ENCODE assay signal across 10 cellular contexts in genomic region chr1:39154553-39155361, GRCh38. TPM values are rescaled to one million over a fixed set of nuclear protein-coding genes. Genes with fewer than 3 reads are reported as not detected.
DNase-seq lines count a peak whose midpoint lies in the region; ATAC-seq, FAIRE-seq and TF ChIP-seq lines count a peak whose summit lies in the region.
"Had no signal": no experiment of that assay in that cellular context is flagged by ENCODE, and none has a peak within 500 bp of the region (broad histone marks: within the 10 kb centered on the region; RNA-seq: fewer than 3 reads in every experiment).

No MANE protein-coding gene starts in this region.

- H3K9ac ChIP-seq in kidney (ENCODE audit: low read length in 2 of 2): no peak overlapping the region

- H3K27ac ChIP-seq in kidney (ENCODE audit: low read depth in 2 of 2, low read length in 2 of 2): peak overlapping the region; percentile 53 to 79
- H3K27ac ChIP-seq in transverse colon: peak overlapping the region; percentile 58 to 64 (median 62)
- no peak overlapping the region for H3K27ac ChIP-seq in CD4-positive, alpha-beta memory T cell (ENCODE audit: low read depth, low read length)

- H3K4me1 ChIP-seq in kidney (ENCODE audit: control insufficient read depth in 1 of 2, insufficient read depth in 1 of 2, low read depth in 1 of 2, low read length in 2 of 2) (peaks cover 40 to 54% of the 10 kb centered on the region in 2 donors), transverse colon (peaks cover 10 to 74% (median 35%) of the 10 kb centered on the region in 4 donors)
- no peaks in the 10 kb centered on the region for H3K4me1 ChIP-seq in CD4-positive, alpha-beta memory T cell (ENCODE audit: insufficient read depth, low read length)

- no peak for FAIRE-seq in kidney (lab: Jason Lieb, UNC)

- in situ Hi-C loops in astrocyte of the spinal cord (cut with HindIII; ENCODE audit: low sequenced_read_pairs): no loop called here
- in situ Hi-C loops in transverse colon (cut with MboI; ENCODE audit: low pct_ligation_motif_present in 1 of 4, low pct_unique_long_range_greater_than_20kb in 1 of 4, low sequenced_read_pairs in 3 of 4): no loop called here

- no peak for TF ChIP-seq CTCF in astrocyte of the spinal cord (IDR thresholded peaks at IDR 0.05; ENCODE audit: low read depth, low read length)
- no peak for TF ChIP-seq CTCF in kidney (IDR thresholded peaks at IDR 0.05; ENCODE audit: borderline replicate concordance, extremely low read depth, insufficient read depth)
- TF ChIP-seq CTCF in transverse colon (IDR thresholded peaks at IDR 0.05): no peak

- 75 to 78% methylated on average over 3 to 5 of the region's 5 CpGs for whole genome bisulfite sequencing in transverse colon (ENCODE audit: low coverage in 1 of 2), 2 donors

- ATAC-seq in HG02759 (IDR thresholded peaks at IDR 0.05; ENCODE audit: unreplicated experiment): no peak
- ATAC-seq in activated naive CD4-positive, alpha-beta T cell treated with anti-CD3 and anti-CD28 coated beads, Interleukin-2, amount 50 U/mL, for 72 hours: no peak
- ATAC-seq: T-cell had no signal

- H3K27ac Mint-ChIP-seq in activated naive CD4-positive, alpha-beta T cell treated with anti-CD3 and anti-CD28 coated beads, Interleukin-2, amount 50 U/mL, for 72 hours: no peak overlapping the region
- peak overlapping the region in 2 of 7 donors; percentile 6 to 31 for H3K27ac Mint-ChIP-seq in CD4-positive, alpha-beta memory T cell
- H3K27ac Mint-ChIP-seq: B cell, T-cell had no signal

- H3K4me1 Mint-ChIP-seq in CD4-positive, alpha-beta memory T cell: peaks cover 0 to 4% (median 1%) of the 10 kb centered on the region in 4 donors
- H3K4me1 Mint-ChIP-seq: B cell had no signal

- intact Hi-C loops in kidney (cut with DNase I) (no loop called here), transverse colon (cut with DNase I; ENCODE audit: low total_unique reads) (no loop called here)
- intact Hi-C loops in CD4-positive, alpha-beta memory T cell (cut with micrococcal nuclease): no loop called here

- H3K9me3 ChIP-seq in kidney (ENCODE audit: control insufficient read depth in 1 of 2, low read length in 2 of 2) (no peaks in the 10 kb centered on the region), transverse colon (no peaks in the 10 kb centered on the region)
- H3K9me3 ChIP-seq in CD4-positive, alpha-beta memory T cell (ENCODE audit: control insufficient read depth in 1 of 2, low read length in 2 of 2): no peaks in the 10 kb centered on the region

- no peak for TF ChIP-seq POLR2A in transverse colon (IDR thresholded peaks at IDR 0.05)

- H3K36me3 Mint-ChIP-seq in activated naive CD4-positive, alpha-beta T cell treated with anti-CD3 and anti-CD28 coated beads, Interleukin-2, amount 50 U/mL, for 72 hours: no peaks in the 10 kb centered on the region
- no peaks in the 10 kb centered on the region for H3K36me3 Mint-ChIP-seq in CD4-positive, alpha-beta memory T cell
- H3K36me3 Mint-ChIP-seq: T-cell had no signal

- no peaks in the 10 kb centered on the region for H3K9me3 Mint-ChIP-seq in activated naive CD4-positive, alpha-beta T cell treated with anti-CD3 and anti-CD28 coated beads, Interleukin-2, amount 50 U/mL, for 72 hours
- H3K9me3 Mint-ChIP-seq in CD4-positive, alpha-beta memory T cell: no peaks in the 10 kb centered on the region
- H3K9me3 Mint-ChIP-seq: T-cell had no signal

- POLR2A ChIA-PET in CD4-positive, alpha-beta memory T cell (lab: Charles Lee; ENCODE audit: partially characterized antibody): no interaction called here

- DNase-seq in NCI-H2171 treated with DMSO at 0.1 percent for 48 hours (lab: John Stamatoyannopoulos, UW) (peak; percentile 32), NCI-H2171 (lab: John Stamatoyannopoulos, UW) (no peak), astrocyte of the spinal cord (ENCODE audit: low read depth, low spot score) (peak; percentile 77), kidney (no peak), transverse colon (peak; percentile 28)
- no peak for DNase-seq in activated naive CD4-positive, alpha-beta T cell treated with anti-CD3 and anti-CD28 coated beads, Interleukin-2, amount 50 U/mL, for 72 hours (ENCODE audit: low spot score in 2 of 2)
- DNase-seq in CD4-positive, alpha-beta memory T cell: no peak
- DNase-seq: T-cell had no signal

- H3K27me3 Mint-ChIP-seq in CD4-positive, alpha-beta memory T cell: peaks cover 0 to 4% of the 10 kb centered on the region in 2 donors
- H3K27me3 Mint-ChIP-seq: T-cell had no signal

- H3K4me3 ChIP-seq in astrocyte of the spinal cord (ENCODE audit: low read depth, low read length) (no peak overlapping the region), kidney (ENCODE audit: low read length in 2 of 2) (no peak overlapping the region), transverse colon (no peak overlapping the region)
- no peak overlapping the region for H3K4me3 ChIP-seq in CD4-positive, alpha-beta memory T cell (ENCODE audit: low read length in 2 of 2)

- TF ChIP-seq EP300 in transverse colon (IDR thresholded peaks at IDR 0.05; ENCODE audit: low read depth): no peak

- H3K36me3 ChIP-seq in kidney (ENCODE audit: control insufficient read depth in 1 of 2, insufficient read depth in 2 of 2, low read length in 2 of 2): no peaks in the 10 kb centered on the region
- no peaks in the 10 kb centered on the region for H3K36me3 ChIP-seq in transverse colon
- no peaks in the 10 kb centered on the region for H3K36me3 ChIP-seq in CD4-positive, alpha-beta memory T cell (ENCODE audit: insufficient read depth, low read length)

- H3K4me3 Mint-ChIP-seq in CD4-positive, alpha-beta memory T cell: no peak overlapping the region
- H3K4me3 Mint-ChIP-seq: B cell, T-cell had no signal

- CTCF ChIA-PET in CD4-positive, alpha-beta memory T cell (lab: Charles Lee; ENCODE audit: partially characterized antibody): no interaction called here

- H3K27me3 ChIP-seq in transverse colon: no peaks in the 10 kb centered on the region
- no peaks in the 10 kb centered on the region for H3K27me3 ChIP-seq in CD4-positive, alpha-beta memory T cell (ENCODE audit: insufficient read depth, low read length)

RNA-seq across cellular contexts. Expression of gene MACF1, which starts 49.7 kb away (rescaled TPM):
- total RNA-seq in kidney (387 TPM), transverse colon (100 to 1,000 TPM; 190 to 300 (median 254) TPM)
- 65.7 TPM for polyA plus RNA-seq in kidney (ENCODE audit: insufficient read depth, low read depth, low replicate concordance)
- 100 to 1,000 TPM; 355 to 400 TPM for total RNA-seq in activated naive CD4-positive, alpha-beta T cell treated with anti-CD3 and anti-CD28 coated beads, Interleukin-2, amount 50 U/mL, for 72 hours
- total RNA-seq in CD4-positive, alpha-beta memory T cell: 100 to 1,000 TPM; 329 to 387 TPM
- polyA plus RNA-seq in CD4-positive, alpha-beta memory T cell: 100 to 1,000 TPM in 1 of 2 donors, 1 to 10 TPM in 1; 6.8 to 114 TPM

Comparison
In these comparisons a context has a peak if more than half of its experiments do, and no peak if none do; other contexts are left out.
1. DNase-seq: peak in NCI-H2171 treated with DMSO at 0.1 percent for 48 hours (single experiment), astrocyte of the spinal cord (single experiment) and transverse colon (single experiment); none in NCI-H2171 (single experiment), kidney (single experiment), activated naive CD4-positive, alpha-beta T cell treated with anti-CD3 and anti-CD28 coated beads, Interleukin-2, amount 50 U/mL, for 72 hours (0 of 2) and CD4-positive, alpha-beta memory T cell (0 of 5).